16 cellular contexts compared by ENCODE assay signal in genomic region chr20:57043669-57044268, GRCh38.
DNase-seq lines count a peak whose midpoint lies in the region; ATAC-seq and TF ChIP-seq lines count a peak whose summit lies in the region.
"Had no signal": no experiment of that assay in that cellular context is flagged by ENCODE, and none has a peak within 500 bp of the region (broad histone marks: within the 10 kb centered on the region; RNA-seq: fewer than 3 reads in every experiment).

No MANE protein-coding gene starts in this region.

- no peaks in the 10 kb centered on the region for H3K9me3 ChIP-seq in left ventricle myocardium inferior (replicated peaks)

- H3K36me3 ChIP-seq in left ventricle myocardium inferior: no peaks in the 10 kb centered on the region

- peaks cover 55% of the 10 kb centered on the region for H3K27me3 ChIP-seq in left ventricle myocardium inferior (ENCODE audit: low read depth)

- H3K4me3 ChIP-seq in left ventricle myocardium inferior (no peak overlapping the region), skin epidermis (no peak overlapping the region)

- no peaks in the 10 kb centered on the region for H3K4me1 ChIP-seq in left ventricle myocardium inferior

- TF ChIP-seq CTCF in left ventricle myocardium inferior (IDR thresholded peaks at IDR 0.05; ENCODE audit: borderline replicate concordance): no peak

- no peak overlapping the region for H3K27ac ChIP-seq in left ventricle myocardium inferior (replicated peaks)
- H3K27ac ChIP-seq in skin epidermis: peak overlapping the region in 17 of 21 experiments; percentile 7 to 78 (median 46)
- H3K27ac ChIP-seq: C4-2B had no signal

- ATAC-seq in left ventricle myocardium superior: no peak
- ATAC-seq in left lobe of liver: peak; percentile 23
- ATAC-seq in GM18870 (IDR thresholded peaks at IDR 0.05; ENCODE audit: unreplicated experiment): no peak
- ATAC-seq: PC-3 had no signal

- DNase-seq in left ventricle myocardium superior: peak; percentile 42
- no peak for DNase-seq in left ventricle myocardium inferior
- DNase-seq in left lobe of liver (ENCODE audit: low spot score): no peak
- no peak for DNase-seq in NCI-H774 (lab: John Stamatoyannopoulos, UW)
- no peak for DNase-seq in NCI-H128 (lab: John Stamatoyannopoulos, UW; ENCODE audit: unreplicated experiment)
- DNase-seq: Karpas-422, NCI-H1417, NCI-H1694 treated with DMSO at 0.1 percent for 48 hours, NCI-H2081 treated with DMSO at 0.1 percent for 48 hours, NCI-H2171 treated with DMSO at 0.1 percent for 48 hours, NCI-H524 treated with DMSO at 0.1 percent for 48 hours, PC-3, RPMI8226 had no signal

- intact Hi-C loops in left ventricle myocardium superior (cut with micrococcal nuclease): no loop called here
- intact Hi-C loops in left ventricle myocardium inferior (cut with micrococcal nuclease): no loop called here
